ENCODE assay signal across 1 cellular context in genomic region chr2:45169339-45170190, GRCh38.
TF ChIP-seq lines count a peak whose summit lies in the region.

No MANE protein-coding gene starts in this region.

TF ChIP-seq in WTC11, 78 proteins besides CTCF, POLR2A, EP300 and RAD21 (continued from another document):
- peak; percentile 66; the same call in 1 of the 2 replicates for TF ChIP-seq HMGXB4 (CRISPR knock-in tag; IDR thresholded peaks at IDR 0.05)
- no peak for TF ChIP-seq ZNF396 (CRISPR knock-in tag; IDR thresholded peaks at IDR 0.05; ENCODE audit: borderline replicate concordance)
- no peak for TF ChIP-seq MLX (CRISPR knock-in tag; IDR thresholded peaks at IDR 0.05)
- no peak for TF ChIP-seq JAZF1 (CRISPR knock-in tag; IDR thresholded peaks at IDR 0.05)
- TF ChIP-seq OVOL2 (CRISPR knock-in tag; IDR thresholded peaks at IDR 0.05; ENCODE audit: borderline replicate concordance) = no peak
- TF ChIP-seq ETV6 (CRISPR knock-in tag; IDR thresholded peaks at IDR 0.05) = 0 out of 2 replicates have a peak, but pooled peaks have one; percentile 65
- TF ChIP-seq AFF4 (CRISPR knock-in tag; IDR thresholded peaks at IDR 0.05; ENCODE audit: borderline replicate concordance) = no peak
- TF ChIP-seq ATF6 (CRISPR knock-in tag; IDR thresholded peaks at IDR 0.05) = no peak
- no peak for TF ChIP-seq E2F5 (CRISPR knock-in tag; IDR thresholded peaks at IDR 0.05)
TF ChIP-seq in WTC11: peak in this region for 5.
